1 cellular context compared by ENCODE assay signal in genomic region chr1:32811917-32812316, GRCh38.
A peak's percentile ranks its signal among the peaks of the same experiment; 100 is the strongest.
TF ChIP-seq lines count a peak whose summit lies in the region.

No MANE protein-coding gene starts in this region.

TF ChIP-seq in HepG2, 621 proteins besides CTCF, POLR2A, EP300 and RAD21:
- TF ChIP-seq, protein P1, sequence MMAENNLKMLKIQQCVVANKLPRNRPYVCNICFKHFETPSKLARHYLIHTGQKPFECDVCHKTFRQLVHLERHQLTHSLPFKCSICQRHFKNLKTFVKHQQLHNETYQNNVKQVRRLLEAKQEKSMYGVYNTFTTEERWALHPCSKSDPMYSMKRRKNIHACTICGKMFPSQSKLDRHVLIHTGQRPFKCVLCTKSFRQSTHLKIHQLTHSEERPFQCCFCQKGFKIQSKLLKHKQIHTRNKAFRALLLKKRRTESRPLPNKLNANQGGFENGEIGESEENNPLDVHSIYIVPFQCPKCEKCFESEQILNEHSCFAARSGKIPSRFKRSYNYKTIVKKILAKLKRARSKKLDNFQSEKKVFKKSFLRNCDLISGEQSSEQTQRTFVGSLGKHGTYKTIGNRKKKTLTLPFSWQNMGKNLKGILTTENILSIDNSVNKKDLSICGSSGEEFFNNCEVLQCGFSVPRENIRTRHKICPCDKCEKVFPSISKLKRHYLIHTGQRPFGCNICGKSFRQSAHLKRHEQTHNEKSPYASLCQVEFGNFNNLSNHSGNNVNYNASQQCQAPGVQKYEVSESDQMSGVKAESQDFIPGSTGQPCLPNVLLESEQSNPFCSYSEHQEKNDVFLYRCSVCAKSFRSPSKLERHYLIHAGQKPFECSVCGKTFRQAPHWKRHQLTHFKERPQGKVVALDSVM (CRISPR knock-in tag; IDR thresholded peaks at IDR 0.05) = peak; percentile 74
- TF ChIP-seq TFE3 (CRISPR knock-in tag; IDR thresholded peaks at IDR 0.05) = no peak
- TF ChIP-seq RBFOX2 (IDR thresholded peaks at IDR 0.05; ENCODE audit: low read depth, low read length) = 0 out of 2 replicates have a peak, but pooled peaks have one; percentile 21
- peak; percentile 94 for TF ChIP-seq ZNF121 (CRISPR knock-in tag; IDR thresholded peaks at IDR 0.05)
- TF ChIP-seq ZNF260 (CRISPR knock-in tag; IDR thresholded peaks at IDR 0.05; ENCODE audit: borderline replicate concordance, low read depth) = no peak
- TF ChIP-seq, protein P2, sequence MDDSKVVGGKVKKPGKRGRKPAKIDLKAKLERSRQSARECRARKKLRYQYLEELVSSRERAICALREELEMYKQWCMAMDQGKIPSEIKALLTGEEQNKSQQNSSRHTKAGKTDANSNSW (CRISPR knock-in tag; IDR thresholded peaks at IDR 0.05; ENCODE audit: borderline replicate concordance) = no peak
TF ChIP-seq in HepG2: peak in this region for 3.
